ENCODE assay signal across 20 cellular contexts in genomic region chr18:63454497-63454896, GRCh38. TPM values are rescaled to one million over a fixed set of nuclear protein-coding genes. Genes with fewer than 3 reads are reported as not detected.
DNase-seq lines count a peak whose midpoint lies in the region; ATAC-seq and TF ChIP-seq lines count a peak whose summit lies in the region.
"Had no signal": no experiment of that assay in that cellular context is flagged by ENCODE, and none has a peak within 500 bp of the region (broad histone marks: within the 10 kb centered on the region; RNA-seq: fewer than 3 reads in every experiment).

No MANE protein-coding gene starts in this region.

- H3K4me3 ChIP-seq in epithelial cell of esophagus (ENCODE audit: low read length) (no peak overlapping the region), skeletal muscle satellite cell (ENCODE audit: low read length) (no peak overlapping the region)
- H3K4me3 ChIP-seq: dorsolateral prefrontal cortex had no signal

- no peaks in the 10 kb centered on the region for H3K9me3 ChIP-seq in skeletal muscle satellite cell (replicated peaks; ENCODE audit: low read length)
- H3K9me3 ChIP-seq: BE2C had no signal

- peak overlapping the region; percentile 15 for H3K4me2 ChIP-seq in skeletal muscle satellite cell (ENCODE audit: low read length)

- H3K9ac ChIP-seq in skeletal muscle satellite cell (ENCODE audit: low read depth, low read length) = no peak overlapping the region

- ATAC-seq in HG03280 (IDR thresholded peaks at IDR 0.05; ENCODE audit: unreplicated experiment) = no peak
- ATAC-seq: naive thymus-derived CD8-positive, alpha-beta T cell had no signal

- DNase-seq in EL = peak; percentile 89
- peak; percentile 54 for DNase-seq in NCI-H460 (ENCODE audit: extremely low read depth, low read depth)
- peak; percentile 96 for DNase-seq in epithelial cell of esophagus (ENCODE audit: low read depth)
- DNase-seq in DMS114 treated with DMSO at 0.1 percent for 48 hours (lab: John Stamatoyannopoulos, UW; ENCODE audit: unreplicated experiment) = no peak
- DNase-seq in UCSD-AML1 (lab: John Stamatoyannopoulos, UW; ENCODE audit: unreplicated experiment) = no peak
- no peak for DNase-seq in medulla oblongata (ENCODE audit: extremely low spot score)
- DNase-seq: activated CD4-positive, alpha-beta T cell treated with anti-CD3 and anti-CD28 coated beads for 1 hour; activated CD8-positive, alpha-beta memory T cell treated with anti-CD3 and anti-CD28 coated beads, Interleukin-2, amount 50 U/mL, for 48 hours; activated naive CD4-positive, alpha-beta T cell treated with Interleukin-2 at 50 U/mL for 16 hours; BE2C; DMS53; naive thymus-derived CD8-positive, alpha-beta T cell; NCI-H748 treated with DMSO at 0.1 percent for 48 hours; RPMI8226; substantia nigra had no signal

- H3K4me1 ChIP-seq in skeletal muscle satellite cell (ENCODE audit: control insufficient read depth, insufficient read depth, low read length) = peaks cover 26% of the 10 kb centered on the region
- H3K4me1 ChIP-seq: BE2C had no signal

- no peak for TF ChIP-seq CTCF in epithelial cell of esophagus (IDR thresholded peaks at IDR 0.05; ENCODE audit: insufficient read depth, low read depth, low read length, missing control alignments)

- no peaks in the 10 kb centered on the region for H3K36me3 ChIP-seq in skeletal muscle satellite cell (ENCODE audit: insufficient read depth, low read length)
- H3K36me3 ChIP-seq: BE2C had no signal

- no peaks in the 10 kb centered on the region for H3K27me3 ChIP-seq in skeletal muscle satellite cell (ENCODE audit: control insufficient read depth, insufficient read depth, low read length)
- H3K27me3 ChIP-seq: BE2C, dorsolateral prefrontal cortex had no signal

RNA-seq across cellular contexts. Expression of gene SERPINB5, which starts 22.3 kb away (rescaled TPM):
- 61.1 and 64.9 TPM in 2 replicates for total RNA-seq in NCI-H460 (2014; rRNA removed; shearing (Covaris generic))
- polyA plus RNA-seq in NCI-H460 (2014; cell fraction: nucleus; rRNA removed) = 36.7 and 46.2 TPM in 2 replicates
- total RNA-seq in skeletal muscle satellite cell (2012; rRNA removed) = not detected in 2 replicates
- total RNA-seq: dorsolateral prefrontal cortex; liver; naive thymus-derived CD8-positive, alpha-beta T cell; T-helper 1 cell treated with Interleukin-12 subunit alpha and Interleukin-12 subunit beta and Interleukin-4 antibody, amounts not matched to agents 30 ng/mL and 1 ng/mL, for 36 hours had no signal
- polyA plus RNA-seq: naive thymus-derived CD8-positive, alpha-beta T cell had no signal

RNA-seq across cellular contexts. Expression of gene VPS4B, which starts 32.2 kb away (rescaled TPM):
- 38.4 and 39.6 TPM in 2 replicates for total RNA-seq in NCI-H460 (2014; rRNA removed; shearing (Covaris generic))
- 12.5 and 21.7 TPM in 2 replicates for polyA plus RNA-seq in NCI-H460 (2014; cell fraction: nucleus; rRNA removed)
- 29.9 and 32.4 TPM in 2 replicates for total RNA-seq in skeletal muscle satellite cell (2012; rRNA removed)

Comparison
In these comparisons a context has a peak if more than half of its experiments do, and no peak if none do; other contexts are left out.
1. DNase-seq: peak in EL (single experiment), NCI-H460 (single experiment) and epithelial cell of esophagus (single experiment); none in DMS114 treated with DMSO at 0.1 percent for 48 hours (single experiment), UCSD-AML1 (single experiment) and medulla oblongata (single experiment).